ENCODE assay signal across 1 cellular context in the genomic region with DNA sequence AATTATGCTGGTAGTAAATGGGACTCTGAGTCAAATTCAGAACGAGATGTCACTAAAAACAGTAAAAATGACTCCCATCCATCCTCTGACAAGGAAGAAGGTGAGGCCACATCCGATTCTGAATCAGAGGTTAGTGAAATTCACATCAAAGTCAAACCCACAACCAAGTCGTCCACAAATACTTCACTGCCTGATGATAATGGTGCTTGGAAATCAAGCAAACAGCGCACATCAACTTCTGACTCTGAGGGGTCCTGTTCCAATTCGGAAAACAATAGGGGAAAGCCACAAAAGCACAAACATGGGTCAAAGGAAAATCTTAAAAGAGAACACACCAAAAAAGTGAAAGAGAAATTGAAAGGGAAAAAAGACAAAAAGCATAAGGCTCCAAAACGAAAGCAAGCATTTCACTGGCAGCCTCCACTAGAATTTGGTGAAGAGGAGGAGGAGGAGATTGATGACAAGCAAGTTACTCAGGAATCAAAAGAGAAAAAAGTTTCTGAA.
TF ChIP-seq lines count a peak whose summit lies in the region.

No MANE protein-coding gene starts in this region.

TF ChIP-seq in GM23338, 12 proteins besides CTCF, POLR2A, EP300 and RAD21:
- no peak for TF ChIP-seq POLR2AphosphoS5 (IDR thresholded peaks at IDR 0.05; ENCODE audit: low read depth)
- no peak for TF ChIP-seq STAT1 (IDR thresholded peaks at IDR 0.05; ENCODE audit: unreplicated experiment)
- TF ChIP-seq EZH2phosphoT487 (IDR thresholded peaks at IDR 0.05; ENCODE audit: unreplicated experiment), result no peak
- no peak for TF ChIP-seq EZH2 (IDR thresholded peaks at IDR 0.05; ENCODE audit: low read depth, unreplicated experiment)
- TF ChIP-seq, protein P1, sequence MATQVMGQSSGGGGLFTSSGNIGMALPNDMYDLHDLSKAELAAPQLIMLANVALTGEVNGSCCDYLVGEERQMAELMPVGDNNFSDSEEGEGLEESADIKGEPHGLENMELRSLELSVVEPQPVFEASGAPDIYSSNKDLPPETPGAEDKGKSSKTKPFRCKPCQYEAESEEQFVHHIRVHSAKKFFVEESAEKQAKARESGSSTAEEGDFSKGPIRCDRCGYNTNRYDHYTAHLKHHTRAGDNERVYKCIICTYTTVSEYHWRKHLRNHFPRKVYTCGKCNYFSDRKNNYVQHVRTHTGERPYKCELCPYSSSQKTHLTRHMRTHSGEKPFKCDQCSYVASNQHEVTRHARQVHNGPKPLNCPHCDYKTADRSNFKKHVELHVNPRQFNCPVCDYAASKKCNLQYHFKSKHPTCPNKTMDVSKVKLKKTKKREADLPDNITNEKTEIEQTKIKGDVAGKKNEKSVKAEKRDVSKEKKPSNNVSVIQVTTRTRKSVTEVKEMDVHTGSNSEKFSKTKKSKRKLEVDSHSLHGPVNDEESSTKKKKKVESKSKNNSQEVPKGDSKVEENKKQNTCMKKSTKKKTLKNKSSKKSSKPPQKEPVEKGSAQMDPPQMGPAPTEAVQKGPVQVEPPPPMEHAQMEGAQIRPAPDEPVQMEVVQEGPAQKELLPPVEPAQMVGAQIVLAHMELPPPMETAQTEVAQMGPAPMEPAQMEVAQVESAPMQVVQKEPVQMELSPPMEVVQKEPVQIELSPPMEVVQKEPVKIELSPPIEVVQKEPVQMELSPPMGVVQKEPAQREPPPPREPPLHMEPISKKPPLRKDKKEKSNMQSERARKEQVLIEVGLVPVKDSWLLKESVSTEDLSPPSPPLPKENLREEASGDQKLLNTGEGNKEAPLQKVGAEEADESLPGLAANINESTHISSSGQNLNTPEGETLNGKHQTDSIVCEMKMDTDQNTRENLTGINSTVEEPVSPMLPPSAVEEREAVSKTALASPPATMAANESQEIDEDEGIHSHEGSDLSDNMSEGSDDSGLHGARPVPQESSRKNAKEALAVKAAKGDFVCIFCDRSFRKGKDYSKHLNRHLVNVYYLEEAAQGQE (IDR thresholded peaks at IDR 0.05; ENCODE audit: unreplicated experiment), result no peak
- TF ChIP-seq ZNF462 (CRISPR knock-in tag; IDR thresholded peaks at IDR 0.05), result no peak
- no peak for TF ChIP-seq NANOG (IDR thresholded peaks at IDR 0.05; ENCODE audit: borderline replicate concordance)
- no peak for TF ChIP-seq ETS1 (IDR thresholded peaks at IDR 0.05)
- no peak for TF ChIP-seq ZNF114 (CRISPR knock-in tag; IDR thresholded peaks at IDR 0.05)
- TF ChIP-seq CREB1 (CRISPR knock-in tag; IDR thresholded peaks at IDR 0.05; ENCODE audit: low read depth), result no peak
- TF ChIP-seq ZNF331 (CRISPR knock-in tag; IDR thresholded peaks at IDR 0.05; ENCODE audit: low read depth), result no peak
- no peak for TF ChIP-seq JUNB (IDR thresholded peaks at IDR 0.05; ENCODE audit: unreplicated experiment)
